ENCODE assay signal across 7 cellular contexts in the genomic region with DNA sequence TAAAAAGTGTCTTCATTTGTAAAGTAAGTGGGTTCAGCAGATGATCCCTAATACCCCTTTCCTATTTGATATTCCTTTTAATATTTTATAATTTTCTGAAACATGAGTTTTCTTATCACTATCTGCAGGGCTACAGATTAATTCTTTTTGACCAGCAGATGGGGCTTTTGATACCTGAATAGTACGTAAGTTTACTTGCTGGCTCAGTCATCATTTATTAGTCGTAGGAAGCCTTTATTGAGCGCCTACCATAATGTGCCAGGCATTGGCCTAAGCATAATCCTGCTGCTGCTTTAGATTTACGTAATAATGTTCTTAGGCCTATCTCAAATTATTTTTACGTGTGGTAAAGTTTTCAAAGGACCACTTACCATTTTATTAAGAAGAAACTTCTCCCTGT. TPM values are rescaled to one million over a fixed set of nuclear protein-coding genes. Genes with fewer than 3 reads are reported as not detected.
A peak's percentile ranks its signal among the peaks of the same experiment; 100 is the strongest.
DNase-seq lines count a peak whose midpoint lies in the region; ATAC-seq and TF ChIP-seq lines count a peak whose summit lies in the region.

No MANE protein-coding gene starts in this region.

- WGBS in endodermal cell (ENCODE audit: insufficient coverage in 1 of 2, insufficient read length in 1 of 2), 2 experiments = 81 to 83% methylated on average over 3 of the region's 5 CpGs

- H4K20me1 ChIP-seq in MM.1S (ENCODE audit: insufficient read depth, low read length) = no peaks in the 10 kb centered on the region

- in situ Hi-C loops in GM13976 (cut with MboI; ENCODE audit: low sequenced_read_pairs, unreplicated experiment) = no loop called here

- H3K27me3 ChIP-seq in MM.1S (replicated peaks; ENCODE audit: insufficient read depth, low read length) = no peaks in the 10 kb centered on the region
- H3K27me3 ChIP-seq in endodermal cell (ENCODE audit: control insufficient read depth, insufficient read depth, low read length, poor library complexity, severe bottlenecking) = no peaks in the 10 kb centered on the region

- ATAC-seq in GM21360 (IDR thresholded peaks at IDR 0.05; ENCODE audit: unreplicated experiment) = no peak

- H3K36me3 Mint-ChIP-seq in endodermal cell (ENCODE audit: low read depth) (peaks cover 10% of the 10 kb centered on the region), progenitor cell of endocrine pancreas (ENCODE audit: insufficient read depth) (no peaks in the 10 kb centered on the region)

- TF ChIP-seq CTCF in GM13976 (IDR thresholded peaks at IDR 0.05; ENCODE audit: borderline replicate concordance, control extremely low read depth, extremely low read depth, insufficient read depth, missing control alignments) = no peak
- TF ChIP-seq CTCF in MM.1S (IDR thresholded peaks at IDR 0.05; ENCODE audit: low read length) = peak; percentile 47
- TF ChIP-seq CTCF in endodermal cell (conservative IDR thresholded peaks at IDR 0.05) = peak; percentile 68
- TF ChIP-seq CTCF in progenitor cell of endocrine pancreas (IDR thresholded peaks at IDR 0.05; ENCODE audit: unreplicated experiment) = peak; percentile 26

- H2AFZ ChIP-seq in MM.1S (ENCODE audit: low read length) = no peak overlapping the region

- DNase-seq in GM13976 (ENCODE audit: low spot score) (peak; percentile 22), MM.1S (peak; percentile 53), endodermal cell (no peak), progenitor cell of endocrine pancreas (ENCODE audit: low spot score, unreplicated experiment) (no peak), T1000 (lab: John Stamatoyannopoulos, UW) (no peak), putamen (ENCODE audit: low spot score) (no peak)

- H3K4me3 ChIP-seq in MM.1S (ENCODE audit: low read length) (no peak overlapping the region), endodermal cell (ENCODE audit: low read length) (no peak overlapping the region)

- H3K9me3 ChIP-seq in MM.1S (replicated peaks; ENCODE audit: insufficient read depth, low read length) (no peaks in the 10 kb centered on the region), endodermal cell (ENCODE audit: control insufficient read depth, low read length) (no peaks in the 10 kb centered on the region)

- H3K4me1 Mint-ChIP-seq in endodermal cell (peaks cover 9% of the 10 kb centered on the region), progenitor cell of endocrine pancreas (ENCODE audit: low read depth) (no peaks in the 10 kb centered on the region)

- H3K9me3 Mint-ChIP-seq in endodermal cell (no peaks in the 10 kb centered on the region), progenitor cell of endocrine pancreas (ENCODE audit: low read depth) (no peaks in the 10 kb centered on the region)

- H3K4me2 ChIP-seq in MM.1S (ENCODE audit: low read depth, low read length) = no peak overlapping the region

- no peak overlapping the region for H3K27ac Mint-ChIP-seq in endodermal cell
- no peak overlapping the region for H3K27ac Mint-ChIP-seq in progenitor cell of endocrine pancreas

- H3K79me2 ChIP-seq in MM.1S (ENCODE audit: low read length) = no peaks in the 10 kb centered on the region

- H3K27me3 Mint-ChIP-seq in endodermal cell (ENCODE audit: insufficient read depth) = no peaks in the 10 kb centered on the region
- H3K27me3 Mint-ChIP-seq in progenitor cell of endocrine pancreas = no peaks in the 10 kb centered on the region

- no peak overlapping the region for H3K9ac ChIP-seq in MM.1S (ENCODE audit: low read length)
- H3K9ac ChIP-seq in endodermal cell (ENCODE audit: extremely low read depth, low read length, poor library complexity, severe bottlenecking) = no peak overlapping the region

- peaks cover 4% of the 10 kb centered on the region for H3K4me1 ChIP-seq in MM.1S (ENCODE audit: low read length)
- H3K4me1 ChIP-seq in endodermal cell (ENCODE audit: control insufficient read depth, insufficient read depth, low read length) = peaks cover 3% of the 10 kb centered on the region

- H3K27ac ChIP-seq in MM.1S (ENCODE audit: low read length) = no peak overlapping the region
- H3K27ac ChIP-seq in endodermal cell (ENCODE audit: low read depth, low read length) = no peak overlapping the region

- H3K4me3 Mint-ChIP-seq in endodermal cell (no peak overlapping the region), progenitor cell of endocrine pancreas (ENCODE audit: low read depth) (no peak overlapping the region)

- H3F3A ChIP-seq in MM.1S (ENCODE audit: insufficient read depth, low read length) = no peaks in the 10 kb centered on the region

- H3K9me2 ChIP-seq in MM.1S (replicated peaks; ENCODE audit: insufficient read depth, low read length) = no peaks in the 10 kb centered on the region

- no peaks in the 10 kb centered on the region for H3K36me3 ChIP-seq in MM.1S (replicated peaks; ENCODE audit: insufficient read depth, low read length)
- peaks cover 8% of the 10 kb centered on the region for H3K36me3 ChIP-seq in endodermal cell (ENCODE audit: control insufficient read depth, insufficient read depth, low read length)

RNA-seq across cellular contexts. Expression of gene OSTC, which starts 33.1 kb away (rescaled TPM):
- 100 to 1,000 TPM; 195 to 215 TPM for total RNA-seq in endodermal cell
- polyA plus RNA-seq in endodermal cell (2013, experiment 1 of 2) = 216 TPM
- polyA plus RNA-seq in endodermal cell (2013, experiment 2 of 2) = 206 TPM
- total RNA-seq in progenitor cell of endocrine pancreas = 155 and 165 TPM in 2 replicates

Comparison
In these comparisons a context has a peak if more than half of its experiments do, and no peak if none do; other contexts are left out.
1. DNase-seq: peak in GM13976 (single experiment) and MM.1S (single experiment); none in endodermal cell (single experiment), progenitor cell of endocrine pancreas (single experiment), T1000 (single experiment) and putamen (single experiment).